Comparison of ENCODE assay signal across 2 cellular contexts in genomic region chr11:90851196-90851595, GRCh38.
TF ChIP-seq lines count a peak whose summit lies in the region.

No MANE protein-coding gene starts in this region.

TF ChIP-seq in HepG2, 621 proteins besides CTCF, POLR2A, EP300 and RAD21:
- TF ChIP-seq MAFK (conservative IDR thresholded peaks at IDR 0.05 in 1 of 2, IDR thresholded peaks at IDR 0.05 in 1 of 2; ENCODE audit: low read length in 2 of 2) (peak; percentile 97 to 100), MAFF (IDR thresholded peaks at IDR 0.05; ENCODE audit: low read depth, low read length) (peak; percentile 99), TCF12 (IDR thresholded peaks at IDR 0.05) (no peak), TCF12 (CRISPR knock-in tag; IDR thresholded peaks at IDR 0.05) (no peak)
TF ChIP-seq in HepG2: peak in this region for 2.

TF ChIP-seq in H1, 55 proteins besides CTCF, POLR2A, EP300 and RAD21:
- TF ChIP-seq MAFK (IDR thresholded peaks at IDR 0.05; ENCODE audit: low read depth, low read length) (peak; percentile 99), SP1 (IDR thresholded peaks at IDR 0.05; ENCODE audit: low read depth, low read length) (no peak)
